13 cellular contexts compared by ENCODE assay signal in genomic region chr16:57140866-57141668, GRCh38. TPM values are rescaled to one million over a fixed set of nuclear protein-coding genes. Genes with fewer than 3 reads are reported as not detected.
DNase-seq lines count a peak whose midpoint lies in the region; ATAC-seq and TF ChIP-seq lines count a peak whose summit lies in the region.
"Had no signal": no experiment of that assay in that cellular context is flagged by ENCODE, and none has a peak within 500 bp of the region (broad histone marks: within the 10 kb centered on the region; RNA-seq: fewer than 3 reads in every experiment).

No MANE protein-coding gene starts in this region.

- H3K4me3 ChIP-seq in BLaER1: no peak overlapping the region
- no peak overlapping the region for H3K4me3 ChIP-seq in DND-41 (ENCODE audit: low read depth in 1 of 2, low read length in 2 of 2)
- no peak overlapping the region for H3K4me3 ChIP-seq in neuronal stem cell (ENCODE audit: low read length in 2 of 2)
- H3K4me3 ChIP-seq in esophagus squamous epithelium: no peak overlapping the region
- H3K4me3 ChIP-seq: pancreas, thoracic aorta had no signal

- intact Hi-C loops in esophagus squamous epithelium (cut with DNase I): no loop called here

- H2BK5ac ChIP-seq in neuronal stem cell (ENCODE audit: low read length): no peak overlapping the region

- peak overlapping the region; percentile 85 for H3K27ac Mint-ChIP-seq in activated naive CD8-positive, alpha-beta T cell treated with anti-CD3 and anti-CD28 coated beads, Interleukin-2, amount 50 U/mL, for 24 hours

- peak overlapping the region; percentile 91 for H3K27ac ChIP-seq in BLaER1
- H3K27ac ChIP-seq in DND-41 (ENCODE audit: low read length): peak overlapping the region; percentile 67
- H3K27ac ChIP-seq in neuronal stem cell (replicated peaks; ENCODE audit: low read length): no peak overlapping the region
- H3K27ac ChIP-seq in esophagus squamous epithelium: no peak overlapping the region
- H3K27ac ChIP-seq: pancreas, thoracic aorta had no signal

- H3K27me3 ChIP-seq in BLaER1 (no peaks in the 10 kb centered on the region), DND-41 (ENCODE audit: insufficient read depth, low read length, poor library complexity) (no peaks in the 10 kb centered on the region), neuronal stem cell (ENCODE audit: control insufficient read depth in 3 of 3, insufficient read depth in 3 of 3, low read depth in 1 of 3, low read length in 3 of 3) (no peaks in the 10 kb centered on the region), esophagus squamous epithelium (no peaks in the 10 kb centered on the region)
- H3K27me3 ChIP-seq: pancreas had no signal

- H2AK5ac ChIP-seq in neuronal stem cell (ENCODE audit: low read depth, low read length): no peak overlapping the region

- no peak overlapping the region for H2BK120ac ChIP-seq in neuronal stem cell (ENCODE audit: low read depth, low read length)

- H2BK15ac ChIP-seq in neuronal stem cell (ENCODE audit: low read length): peak overlapping the region; percentile 24

- no peak overlapping the region for H2AFZ ChIP-seq in DND-41 (ENCODE audit: low read depth, low read length)
- no peak overlapping the region for H2AFZ ChIP-seq in neuronal stem cell (ENCODE audit: low read length)

- TF ChIP-seq POLR2A in esophagus squamous epithelium (IDR thresholded peaks at IDR 0.05): no peak

- H3K9ac ChIP-seq in BLaER1: peak overlapping the region; percentile 65
- no peak overlapping the region for H3K9ac ChIP-seq in DND-41 (ENCODE audit: low read depth, low read length)
- H3K9ac ChIP-seq in neuronal stem cell (ENCODE audit: low read depth, low read length, poor library complexity): peak overlapping the region; percentile 54

- H3K79me2 ChIP-seq in DND-41 (ENCODE audit: insufficient read depth, low read length): no peaks in the 10 kb centered on the region

- no peaks in the 10 kb centered on the region for H4K20me1 ChIP-seq in BLaER1
- no peaks in the 10 kb centered on the region for H4K20me1 ChIP-seq in DND-41 (ENCODE audit: insufficient read depth, low read length)

- TF ChIP-seq CTCF in DND-41 (IDR thresholded peaks at IDR 0.05; ENCODE audit: borderline replicate concordance, extremely low read depth, low read length, poor library complexity, severe bottlenecking): no peak
- TF ChIP-seq CTCF in esophagus squamous epithelium (IDR thresholded peaks at IDR 0.05): no peak

- no peak overlapping the region for H3K4ac ChIP-seq in neuronal stem cell (ENCODE audit: low read length)

- no peak overlapping the region for H3K4me3 Mint-ChIP-seq in activated naive CD8-positive, alpha-beta T cell treated with anti-CD3 and anti-CD28 coated beads, Interleukin-2, amount 50 U/mL, for 24 hours

- no peak overlapping the region for H3K23ac ChIP-seq in neuronal stem cell (ENCODE audit: low read depth, low read length, poor library complexity)

- H4K91ac ChIP-seq in neuronal stem cell (ENCODE audit: low read depth, low read length, poor library complexity): no peak overlapping the region

- H3K9me3 ChIP-seq in BLaER1: no peaks in the 10 kb centered on the region
- H3K9me3 ChIP-seq in DND-41 (ENCODE audit: insufficient read depth, low read length, severe bottlenecking): no peaks in the 10 kb centered on the region
- no peaks in the 10 kb centered on the region for H3K9me3 ChIP-seq in neuronal stem cell (replicated peaks in 1 of 2; ENCODE audit: control insufficient read depth in 2 of 2, insufficient read depth in 1 of 2, low read depth in 1 of 2, low read length in 2 of 2)
- no peaks in the 10 kb centered on the region for H3K9me3 ChIP-seq in esophagus squamous epithelium
- H3K9me3 ChIP-seq: pancreas, thoracic aorta had no signal

- no peak overlapping the region for H3K14ac ChIP-seq in neuronal stem cell (ENCODE audit: low read length)

- H3K36me3 ChIP-seq in BLaER1: peaks cover 20% of the 10 kb centered on the region; the same call in 1 of the 2 replicates
- no peaks in the 10 kb centered on the region for H3K36me3 ChIP-seq in DND-41 (ENCODE audit: insufficient read depth, low read length)
- H3K36me3 ChIP-seq in neuronal stem cell (replicated peaks in 1 of 2; ENCODE audit: control insufficient read depth in 2 of 2, insufficient read depth in 2 of 2, low read length in 2 of 2): peaks cover 5 to 41% of the 10 kb centered on the region in 2 donors
- H3K36me3 ChIP-seq in esophagus squamous epithelium: peaks cover 0 to 19% (median 0%) of the 10 kb centered on the region in 3 donors
- H3K36me3 ChIP-seq: pancreas, thoracic aorta had no signal

- H3K4me2 ChIP-seq in BLaER1 (peak overlapping the region; percentile 73), DND-41 (ENCODE audit: insufficient read depth, low read length) (no peak overlapping the region), neuronal stem cell (ENCODE audit: insufficient read depth, low read length, poor library complexity, severe bottlenecking) (no peak overlapping the region)

- ATAC-seq in DND-41 (ENCODE audit: insufficient read depth, low read depth): no peak
- ATAC-seq in activated naive CD8-positive, alpha-beta T cell treated with anti-CD3 and anti-CD28 coated beads, Interleukin-2, amount 50 U/mL, for 24 hours: no peak
- no peak for ATAC-seq in GM21367 (IDR thresholded peaks at IDR 0.05; ENCODE audit: unreplicated experiment)
- ATAC-seq: pancreas had no signal

- H3K27me3 Mint-ChIP-seq in activated naive CD8-positive, alpha-beta T cell treated with anti-CD3 and anti-CD28 coated beads, Interleukin-2, amount 50 U/mL, for 24 hours: no peaks in the 10 kb centered on the region

- H3K9me3 Mint-ChIP-seq in activated naive CD8-positive, alpha-beta T cell treated with anti-CD3 and anti-CD28 coated beads, Interleukin-2, amount 50 U/mL, for 24 hours: no peaks in the 10 kb centered on the region

- peaks cover 25% of the 10 kb centered on the region for H3K4me1 Mint-ChIP-seq in activated naive CD8-positive, alpha-beta T cell treated with anti-CD3 and anti-CD28 coated beads, Interleukin-2, amount 50 U/mL, for 24 hours

- peak overlapping the region; percentile 30 for H3K18ac ChIP-seq in neuronal stem cell (ENCODE audit: low read length)

- no peaks in the 10 kb centered on the region for H3K36me3 Mint-ChIP-seq in activated naive CD8-positive, alpha-beta T cell treated with anti-CD3 and anti-CD28 coated beads, Interleukin-2, amount 50 U/mL, for 24 hours (ENCODE audit: low read depth)

- H4K8ac ChIP-seq in neuronal stem cell (ENCODE audit: low read depth, low read length): no peak overlapping the region

- WGBS in neuronal stem cell (ENCODE audit: extremely low coverage in 2 of 2, insufficient read length in 2 of 2, insufficient replicate concordance in 1 of 2), 2 donors: no CpG with 5 or more reads among the region's 7 CpGs
- 54 to 67% methylated on average over 6 of the region's 7 CpGs for WGBS in esophagus squamous epithelium, 2 donors

- H3K4me1 ChIP-seq in BLaER1: peaks cover 100% of the 10 kb centered on the region
- peaks cover 23% of the 10 kb centered on the region for H3K4me1 ChIP-seq in DND-41 (ENCODE audit: insufficient read depth, low read length)
- H3K4me1 ChIP-seq in neuronal stem cell (ENCODE audit: control insufficient read depth in 2 of 2, insufficient read depth in 1 of 2, low read depth in 1 of 2, low read length in 2 of 2): peaks cover 13 to 27% of the 10 kb centered on the region in 2 donors
- H3K4me1 ChIP-seq in esophagus squamous epithelium: peaks cover 4 to 67% (median 25%) of the 10 kb centered on the region in 3 donors
- H3K4me1 ChIP-seq: pancreas had no signal

- DNase-seq in DND-41 (no peak), neuronal stem cell (ENCODE audit: low spot score) (no peak), esophagus squamous epithelium (lab: John Stamatoyannopoulos, UW) (no peak), D341Med (ENCODE audit: low spot score) (no peak), NOMO-1 treated with DMSO at 0.1 percent for 48 hours (lab: John Stamatoyannopoulos, UW; ENCODE audit: unreplicated experiment) (no peak)
- no peak for DNase-seq in activated naive CD8-positive, alpha-beta T cell treated with anti-CD3 and anti-CD28 coated beads, Interleukin-2, amount 50 U/mL, for 24 hours
- DNase-seq: midbrain, NCI-H2081 treated with DMSO at 0.1 percent for 48 hours, NCI-H748 treated with DMSO at 0.1 percent for 48 hours had no signal

- H3K79me1 ChIP-seq in neuronal stem cell (ENCODE audit: low read depth, low read length): no peaks in the 10 kb centered on the region

- no peak overlapping the region for H2BK12ac ChIP-seq in neuronal stem cell (ENCODE audit: low read length)

RNA-seq across cellular contexts. Expression of gene PSME3IP1, which starts 44.8 kb away (rescaled TPM):
- 113 TPM for polyA plus RNA-seq in neuronal stem cell (2013, experiment 1 of 2)
- polyA plus RNA-seq in neuronal stem cell (2013, experiment 2 of 2): 110 TPM
- 10 to 100 TPM; 40.7 to 65.6 (median 51.3) TPM for total RNA-seq in esophagus squamous epithelium

RNA-seq across cellular contexts. Expression of gene RSPRY1, which starts 45.1 kb away (rescaled TPM):
- 50.6 TPM for polyA plus RNA-seq in neuronal stem cell (2013, experiment 1 of 2)
- 55.6 TPM for polyA plus RNA-seq in neuronal stem cell (2013, experiment 2 of 2)
- total RNA-seq in esophagus squamous epithelium: 10 to 100 TPM; 13.7 to 27.2 (median 23.1) TPM

RNA-seq across cellular contexts. Expression of gene CPNE2, which starts 48.7 kb away (rescaled TPM):
- 60.5 TPM for polyA plus RNA-seq in neuronal stem cell (2013, experiment 1 of 2)
- polyA plus RNA-seq in neuronal stem cell (2013, experiment 2 of 2): 61.7 TPM
- total RNA-seq in esophagus squamous epithelium: 10 to 100 TPM; 12.2 to 21.4 (median 17.8) TPM

Comparison
In these comparisons a context has a peak if more than half of its experiments do, and no peak if none do; other contexts are left out.
1. H3K27ac ChIP-seq: peak in BLaER1 (single experiment) and DND-41 (single experiment); none in neuronal stem cell (single experiment) and esophagus squamous epithelium (0 of 4).